In the genomic region with DNA sequence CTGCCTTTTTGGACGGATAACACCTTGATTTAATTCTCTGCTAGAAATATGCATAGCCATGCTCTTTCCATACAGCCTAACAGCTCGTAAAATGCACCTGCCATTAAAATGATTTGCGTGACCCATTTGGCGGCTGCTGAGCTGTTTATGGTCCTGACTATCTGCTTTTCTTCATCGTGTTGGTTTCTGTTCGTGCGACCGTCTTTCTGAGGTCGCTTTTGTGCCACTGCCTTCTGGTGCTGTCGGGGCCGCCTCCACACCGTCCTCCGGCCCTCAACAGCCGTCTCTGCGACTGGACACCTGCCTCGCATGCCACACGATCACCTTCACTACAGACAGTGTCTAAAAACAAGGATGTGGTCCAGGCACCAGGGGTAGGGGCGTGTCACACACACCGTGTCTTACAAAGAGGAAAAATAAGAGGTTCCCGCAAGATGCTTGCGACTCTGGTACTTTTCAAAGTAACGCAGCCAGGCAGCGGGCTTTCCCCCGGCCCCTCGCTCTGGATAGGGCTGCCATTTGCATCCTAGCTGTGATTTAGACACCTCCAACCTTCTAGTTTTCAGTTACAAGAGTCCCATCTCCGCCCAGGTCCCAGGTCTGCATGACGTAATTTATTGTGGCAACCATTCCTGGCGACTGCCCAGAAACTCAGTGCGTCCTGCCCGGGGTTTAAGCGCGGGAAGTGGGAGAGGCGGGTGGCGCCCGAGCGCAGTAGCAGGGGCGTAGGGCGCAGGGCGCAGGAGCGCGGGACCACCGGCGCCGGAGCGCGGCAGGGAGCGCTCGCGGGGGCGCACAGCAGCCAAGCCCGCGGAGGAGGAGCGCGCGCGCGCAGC, we compare ENCODE assay signal across 8 cellular contexts. TPM values are rescaled to one million over a fixed set of nuclear protein-coding genes. Genes with fewer than 3 reads are reported as not detected.
DNase-seq lines count a peak whose midpoint lies in the region; ATAC-seq and TF ChIP-seq lines count a peak whose summit lies in the region.

A gene (plus strand): TSS at position 629 of the 836 bp plus-strand sequence. CDS start 208 bp downstream, outside the sequence.

- no peaks in the 10 kb centered on the region for H3K27me3 ChIP-seq in PC-3 (ENCODE audit: low read length)
- H3K27me3 ChIP-seq in muscle layer of colon (ENCODE audit: control insufficient read depth in 1 of 2, insufficient read depth in 2 of 2, low read length in 2 of 2), result peaks cover 0 to 6% of the 10 kb centered on the region in 2 donors

- intact Hi-C loops in PC-3 (cut with micrococcal nuclease), result no loop called here

- no peak within 1 kb of the TSS for H3K27ac Mint-ChIP-seq in endothelial cell (ENCODE audit: unreplicated experiment)

- no peaks in the 10 kb centered on the region for H3F3A ChIP-seq in PC-3 (ENCODE audit: low read length, unreplicated experiment)

- H3K4me3 Mint-ChIP-seq in endothelial cell (ENCODE audit: unreplicated experiment), result peak within 1 kb of the TSS; percentile 88

- no peak within 1 kb of the TSS for H3K4me3 ChIP-seq in GM12865 (ENCODE audit: low read depth, low read length)
- H3K4me3 ChIP-seq in PC-3 (ENCODE audit: low read length), result peak within 1 kb of the TSS; percentile 73
- H3K4me3 ChIP-seq in muscle layer of colon (ENCODE audit: low read depth in 1 of 2, low read length in 2 of 2), result peak within 1 kb of the TSS; percentile 22 to 61

- H3K27ac ChIP-seq in 22Rv1 (peak within 1 kb of the TSS; percentile 69), PC-3 (ENCODE audit: low read length) (no peak within 1 kb of the TSS), muscle layer of colon (ENCODE audit: low read depth, low read length) (no peak within 1 kb of the TSS)

- TF ChIP-seq CTCF in 22Rv1 (IDR thresholded peaks at IDR 0.05) (no peak), GM12865 (IDR thresholded peaks at IDR 0.05; ENCODE audit: insufficient read depth, low read depth, low read length, missing control alignments) (no peak), PC-3 (conservative IDR thresholded peaks at IDR 0.05; ENCODE audit: low read depth, low read length) (no peak), endothelial cell (IDR thresholded peaks at IDR 0.05; ENCODE audit: unreplicated experiment) (no peak)

- no peaks in the 10 kb centered on the region for H3K4me1 Mint-ChIP-seq in endothelial cell (ENCODE audit: unreplicated experiment)

- no TSS peak for BruUV-seq in PC-3 (replicated peaks; lab: Mats Ljungman, UMichigan)

- POLR2A ChIA-PET in PC-3 (lab: Charles Lee; ENCODE audit: unreplicated experiment), result no interaction called here

- peak within 1 kb of the TSS; percentile 88 for H2AFZ ChIP-seq in PC-3 (ENCODE audit: low read length)

- H3K9me2 ChIP-seq in PC-3 (replicated peaks; ENCODE audit: low read length), result no peaks in the 10 kb centered on the region

- H3K36me3 ChIP-seq in PC-3 (ENCODE audit: low read depth, low read length), result no peaks in the 10 kb centered on the region
- no peaks in the 10 kb centered on the region for H3K36me3 ChIP-seq in muscle layer of colon (ENCODE audit: insufficient read depth, low read length)

- H3K9ac ChIP-seq in PC-3 (ENCODE audit: low read length) (no peak within 1 kb of the TSS), muscle layer of colon (ENCODE audit: low read length) (no peak within 1 kb of the TSS)

- peaks cover 6% of the 10 kb centered on the region for H3K4me1 ChIP-seq in PC-3 (ENCODE audit: insufficient read depth, low read length)
- peaks cover 13% of the 10 kb centered on the region for H3K4me1 ChIP-seq in muscle layer of colon (ENCODE audit: insufficient read depth, low read length)

- H3K9me3 Mint-ChIP-seq in endothelial cell (ENCODE audit: unreplicated experiment), result no peaks in the 10 kb centered on the region

- H3K9me3 ChIP-seq in PC-3 (ENCODE audit: low read length) (no peaks in the 10 kb centered on the region), muscle layer of colon (ENCODE audit: low read length) (no peaks in the 10 kb centered on the region)

- H3K79me2 ChIP-seq in PC-3 (ENCODE audit: low read length), result no peaks in the 10 kb centered on the region

- CTCF ChIA-PET in PC-3 (lab: Charles Lee), result no interaction called here

- no peaks in the 10 kb centered on the region for H3K36me3 Mint-ChIP-seq in endothelial cell (ENCODE audit: low read depth, unreplicated experiment)

- ATAC-seq in PC-3, result peak; percentile 60
- ATAC-seq in GM18861 (IDR thresholded peaks at IDR 0.05; ENCODE audit: unreplicated experiment), result no peak
- ATAC-seq in GM21367 (IDR thresholded peaks at IDR 0.05; ENCODE audit: unreplicated experiment), result no peak

- H3K4me2 ChIP-seq in PC-3 (ENCODE audit: low read length), result peak within 1 kb of the TSS; percentile 93

- H4K20me1 ChIP-seq in PC-3 (ENCODE audit: low read length), result no peaks in the 10 kb centered on the region

- H3K27me3 Mint-ChIP-seq in endothelial cell (ENCODE audit: unreplicated experiment), result peaks cover 7% of the 10 kb centered on the region

- peak; percentile 4 for DNase-seq in GM12865 (ENCODE audit: low read depth)
- peak; percentile 70 for DNase-seq in PC-3
- DNase-seq in endothelial cell (ENCODE audit: low spot score), result no peak
- no peak for DNase-seq in occipital lobe (lab: John Stamatoyannopoulos, UW)

RNA-seq across cellular contexts. Expression of the gene that starts here (rescaled TPM):
- total RNA-seq in PC-3 (2014; rRNA removed) (not detected in 2 replicates), endothelial cell (ENCODE audit: unreplicated experiment) (not detected), occipital lobe (not detected)

Comparison
In these comparisons a context has a peak if more than half of its experiments do, and no peak if none do; other contexts are left out.
1. Peak in DNase-seq, ATAC-seq, H3K4me3 ChIP-seq and H3K4me2 ChIP-seq in PC-3; RNA of the gene not detected or under 1 TPM.